20 cellular contexts compared by ENCODE assay signal in the genomic region with DNA sequence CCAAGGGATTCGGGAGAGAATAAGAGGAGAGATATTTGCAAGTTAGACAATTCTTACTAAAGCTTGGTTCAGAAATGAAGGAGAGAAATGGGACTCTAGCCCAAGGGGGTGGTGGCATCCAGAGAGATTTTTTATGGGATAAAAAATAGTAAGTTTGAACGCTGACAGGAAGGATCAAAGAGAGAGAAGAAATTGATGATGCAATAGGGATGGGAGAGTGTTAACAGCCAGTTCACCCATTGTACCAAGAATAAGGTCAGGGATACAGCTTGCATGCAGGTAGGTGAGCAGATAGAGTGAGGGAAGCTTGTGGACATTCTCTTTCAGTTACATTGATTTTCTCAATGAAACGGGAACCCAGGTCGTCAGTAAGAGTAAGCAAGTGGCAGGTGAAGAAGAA. TPM values are rescaled to one million over a fixed set of nuclear protein-coding genes. Genes with fewer than 3 reads are reported as not detected.
"Had no signal": no experiment of that assay in that cellular context is flagged by ENCODE, and none has a peak within 500 bp of the region (broad histone marks: within the 10 kb centered on the region; RNA-seq: fewer than 3 reads in every experiment).

No MANE protein-coding gene starts in this region.

- H3K4me3 Mint-ChIP-seq: activated CD4-positive, alpha-beta memory T cell treated with anti-CD3 and anti-CD28 coated beads, Interleukin-2, amount 10 ng/mL, durations not matched to agents 7 days and 5 days; activated naive CD4-positive, alpha-beta T cell treated with anti-CD3 and anti-CD28 coated beads, Interleukin-2, amount 50 U/mL, for 24 hours; mesothelial cell of epicardium; stimulated activated memory B cell treated with anti-CD40 and anti-IgM and Interleukin-4, amounts not matched to agents 10 μg/mL and 1 μg/mL and 100 μg/mL, for 72 hours; WTC11 had no signal

- H3K36me3 Mint-ChIP-seq: activated naive CD4-positive, alpha-beta T cell treated with anti-CD3 and anti-CD28 coated beads, Interleukin-2, amount 50 U/mL, for 24 hours; mesothelial cell of epicardium; stimulated activated memory B cell treated with anti-CD40 and anti-IgM and Interleukin-4, amounts not matched to agents 10 μg/mL and 1 μg/mL and 100 μg/mL, for 72 hours; WTC11 had no signal

- ATAC-seq: gastroesophageal sphincter; heart right ventricle; left colon; stimulated activated memory B cell treated with anti-CD40 and anti-IgM and Interleukin-4, amounts not matched to agents 10 μg/mL and 1 μg/mL and 100 μg/mL, for 72 hours; WTC11 had no signal

- H3K27me3 ChIP-seq: adrenal gland, cardiac muscle cell, dorsolateral prefrontal cortex, gastroesophageal sphincter, heart right ventricle, sigmoid colon, tibial artery, vagina had no signal

- FAIRE-seq: endometrium, TTC549 had no signal

- H3K27ac ChIP-seq: cardiac muscle cell, tibial artery, vagina had no signal

- H3K27ac Mint-ChIP-seq: activated CD4-positive, alpha-beta memory T cell treated with anti-CD3 and anti-CD28 coated beads, Interleukin-2, amount 10 ng/mL, durations not matched to agents 7 days and 5 days; activated naive CD4-positive, alpha-beta T cell treated with anti-CD3 and anti-CD28 coated beads, Interleukin-2, amount 50 U/mL, for 24 hours; mesothelial cell of epicardium; stimulated activated memory B cell treated with anti-CD40 and anti-IgM and Interleukin-4, amounts not matched to agents 10 μg/mL and 1 μg/mL and 100 μg/mL, for 72 hours; WTC11 had no signal

- H3K4me3 ChIP-seq: adrenal gland, cardiac muscle cell, dorsolateral prefrontal cortex, gastroesophageal sphincter, lung, sigmoid colon, tibial artery, vagina had no signal

- H3K4me1 ChIP-seq: adrenal gland, gastroesophageal sphincter, sigmoid colon, tibial artery had no signal

- H3K27me3 Mint-ChIP-seq: activated CD4-positive, alpha-beta memory T cell treated with anti-CD3 and anti-CD28 coated beads, Interleukin-2, amount 10 ng/mL, durations not matched to agents 7 days and 5 days; activated naive CD4-positive, alpha-beta T cell treated with anti-CD3 and anti-CD28 coated beads, Interleukin-2, amount 50 U/mL, for 24 hours; stimulated activated memory B cell treated with anti-CD40 and anti-IgM and Interleukin-4, amounts not matched to agents 10 μg/mL and 1 μg/mL and 100 μg/mL, for 72 hours had no signal

- H3K9me3 ChIP-seq: adrenal gland, gastroesophageal sphincter, heart right ventricle, sigmoid colon, tibial artery, vagina had no signal

- DNase-seq: activated CD4-positive, alpha-beta T cell treated with anti-CD3 and anti-CD28 coated beads for 4 hours; activated effector memory CD4-positive, alpha-beta T cell treated with anti-CD3 and anti-CD28 coated beads, Interleukin-2, amount 50 U/mL, for 16 hours; adrenal gland; dorsolateral prefrontal cortex; heart right ventricle; left colon; sigmoid colon; tibial artery had no signal

- H3K9me3 Mint-ChIP-seq: activated CD4-positive, alpha-beta memory T cell treated with anti-CD3 and anti-CD28 coated beads, Interleukin-2, amount 10 ng/mL, durations not matched to agents 7 days and 5 days; activated naive CD4-positive, alpha-beta T cell treated with anti-CD3 and anti-CD28 coated beads, Interleukin-2, amount 50 U/mL, for 24 hours; mesothelial cell of epicardium; stimulated activated memory B cell treated with anti-CD40 and anti-IgM and Interleukin-4, amounts not matched to agents 10 μg/mL and 1 μg/mL and 100 μg/mL, for 72 hours; WTC11 had no signal

- H3K36me3 ChIP-seq: adrenal gland, cardiac muscle cell, gastroesophageal sphincter, heart right ventricle, sigmoid colon, tibial artery, vagina had no signal

RNA-seq across cellular contexts. Expression of gene ARHGAP25, which starts 1.2 kb away (rescaled TPM):
- polyA plus RNA-seq: neural cell had no signal
